17 cellular contexts compared by ENCODE assay signal in genomic region chr10:110556296-110556695, GRCh38.
"Had no signal": no experiment of that assay in that cellular context is flagged by ENCODE, and none has a peak within 500 bp of the region (broad histone marks: within the 10 kb centered on the region; RNA-seq: fewer than 3 reads in every experiment).

No MANE protein-coding gene starts in this region.

- H3K36me3 ChIP-seq: heart right ventricle, left ventricle myocardium inferior, pancreas, right lobe of liver, stomach, thyroid gland, upper lobe of right lung had no signal

- H3K9me3 Mint-ChIP-seq: immature natural killer cell; natural killer cell treated with Interleukin-12 subunit alpha and Interleukin-12 subunit beta and Interleukin-15 and Interleukin-18, amount 100 ng/mL, for 72 hours had no signal

- H3K27me3 ChIP-seq: right lobe of liver, testis, thyroid gland, upper lobe of right lung had no signal

- FAIRE-seq: islet of Langerhans, kidney, pancreas, urothelium cell line had no signal

- H3K36me3 Mint-ChIP-seq: immature natural killer cell; mesothelial cell of epicardium; natural killer cell treated with Interleukin-12 subunit alpha and Interleukin-12 subunit beta and Interleukin-15 and Interleukin-18, amount 100 ng/mL, for 72 hours; stimulated activated naive B cell treated with anti-CD40 and anti-IgM and Interleukin-4, amounts not matched to agents 10 μg/mL and 1 μg/mL and 100 μg/mL, for 72 hours had no signal

- H3K27ac ChIP-seq: heart right ventricle, left ventricle myocardium inferior, pancreas, psoas muscle, right lobe of liver, stomach, testis, thyroid gland, upper lobe of right lung had no signal

- DNase-seq: kidney; left ventricle myocardium inferior; psoas muscle; right lobe of liver; stimulated activated naive B cell treated with anti-CD40 and anti-IgM and Interleukin-4, amounts not matched to agents 10 μg/mL and 1 μg/mL and 100 μg/mL, for 72 hours; upper lobe of right lung had no signal

- H3K27ac Mint-ChIP-seq: mesothelial cell of epicardium; stimulated activated naive B cell treated with anti-CD40 and anti-IgM and Interleukin-4, amounts not matched to agents 10 μg/mL and 1 μg/mL and 100 μg/mL, for 72 hours had no signal

- H3K4me3 ChIP-seq: heart right ventricle, left ventricle myocardium inferior, lung, pancreas, psoas muscle, right lobe of liver, stomach, testis, thyroid gland, upper lobe of right lung had no signal

- H3K4me1 ChIP-seq: heart right ventricle, left ventricle myocardium inferior, pancreas, psoas muscle, right lobe of liver, stomach, testis, thyroid gland, upper lobe of right lung had no signal

- H3K9me3 ChIP-seq: heart right ventricle, left ventricle myocardium inferior, pancreas, psoas muscle, right lobe of liver, stomach, testis, thyroid gland, upper lobe of right lung had no signal

- H3K4me3 Mint-ChIP-seq: immature natural killer cell; mesothelial cell of epicardium; natural killer cell treated with Interleukin-12 subunit alpha and Interleukin-12 subunit beta and Interleukin-15 and Interleukin-18, amount 100 ng/mL, for 72 hours; stimulated activated naive B cell treated with anti-CD40 and anti-IgM and Interleukin-4, amounts not matched to agents 10 μg/mL and 1 μg/mL and 100 μg/mL, for 72 hours had no signal
